In the genomic region with DNA sequence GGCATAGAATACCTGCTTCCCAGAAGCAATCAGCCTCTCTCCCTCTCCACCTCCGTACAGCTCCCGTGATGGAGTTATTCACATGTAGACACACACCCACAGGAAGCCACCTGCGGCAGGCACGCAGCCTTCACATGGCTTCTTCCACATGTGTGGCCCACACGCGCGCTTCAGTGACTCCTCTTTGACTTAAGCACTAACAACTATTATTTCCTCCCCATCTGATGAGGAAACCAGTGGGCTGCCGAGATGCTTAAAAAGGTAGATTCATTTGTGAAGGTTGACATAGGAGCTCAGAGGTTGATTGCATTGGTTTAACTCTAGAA, we compare ENCODE assay signal across 15 cellular contexts.
A peak's percentile ranks its signal among the peaks of the same experiment; 100 is the strongest.
DNase-seq lines count a peak whose midpoint lies in the region; ATAC-seq lines count a peak whose summit lies in the region.
"Had no signal": no experiment of that assay in that cellular context is flagged by ENCODE, and none has a peak within 500 bp of the region (broad histone marks: within the 10 kb centered on the region; RNA-seq: fewer than 3 reads in every experiment).

No MANE protein-coding gene starts in this region.

- H3K4me3 Mint-ChIP-seq in activated T-helper 2 cell treated with anti-CD3 and anti-CD28 coated beads, Interferon-gamma antibody, Interleukin-2, Interleukin-4, amounts not matched to agents 10 μg/mL and 5 μg/mL and 100 μg/mL, durations not matched to agents 14 hours and 24 hours and 36 hours (ENCODE audit: low read depth): no peak overlapping the region
- H3K4me3 Mint-ChIP-seq: CD4-positive, alpha-beta T cell; HFFc6 had no signal

- no peak overlapping the region for H3K4me3 ChIP-seq in Jurkat, Clone E6-1 (ENCODE audit: low read length)
- H3K4me3 ChIP-seq: A549, HAP-1 had no signal

- H3K4me1 Mint-ChIP-seq in activated T-helper 2 cell treated with anti-CD3 and anti-CD28 coated beads, Interferon-gamma antibody, Interleukin-2, Interleukin-4, amounts not matched to agents 10 μg/mL and 5 μg/mL and 100 μg/mL, durations not matched to agents 14 hours and 24 hours and 36 hours (ENCODE audit: low read depth): no peaks in the 10 kb centered on the region

- no peaks in the 10 kb centered on the region for H3K9me3 Mint-ChIP-seq in activated T-helper 2 cell treated with anti-CD3 and anti-CD28 coated beads, Interferon-gamma antibody, Interleukin-2, Interleukin-4, amounts not matched to agents 10 μg/mL and 5 μg/mL and 100 μg/mL, durations not matched to agents 14 hours and 24 hours and 36 hours
- H3K9me3 Mint-ChIP-seq: CD4-positive, alpha-beta T cell; HFFc6 had no signal

- peaks cover 7% of the 10 kb centered on the region for H3K27me3 Mint-ChIP-seq in activated T-helper 2 cell treated with anti-CD3 and anti-CD28 coated beads, Interferon-gamma antibody, Interleukin-2, Interleukin-4, amounts not matched to agents 10 μg/mL and 5 μg/mL and 100 μg/mL, durations not matched to agents 14 hours and 24 hours and 36 hours (ENCODE audit: low read depth)

- H3K36me3 Mint-ChIP-seq in activated T-helper 2 cell treated with anti-CD3 and anti-CD28 coated beads, Interferon-gamma antibody, Interleukin-2, Interleukin-4, amounts not matched to agents 10 μg/mL and 5 μg/mL and 100 μg/mL, durations not matched to agents 14 hours and 24 hours and 36 hours (ENCODE audit: low read depth): no peaks in the 10 kb centered on the region

- intact Hi-C loops in activated T-helper 2 cell treated with anti-CD3 and anti-CD28 coated beads, Interferon-gamma antibody, Interleukin-2, Interleukin-4, amounts not matched to agents 10 μg/mL and 5 μg/mL and 100 μg/mL, durations not matched to agents 14 hours and 24 hours and 36 hours (cut with micrococcal nuclease): no loop called here

- DNase-seq in COLO668 (lab: John Stamatoyannopoulos, UW; ENCODE audit: unreplicated experiment): peak; percentile 81
- peak; percentile 7 for DNase-seq in Jurkat, Clone E6-1 (ENCODE audit: low read depth, low spot score)
- peak; percentile 53 for DNase-seq in mesenteric fat pad (ENCODE audit: low spot score)
- no peak for DNase-seq in activated T-helper 2 cell treated with anti-CD3 and anti-CD28 coated beads, Interferon-gamma antibody, Interleukin-2, Interleukin-4, amounts not matched to agents 10 μg/mL and 5 μg/mL and 100 μg/mL, durations not matched to agents 14 hours and 24 hours and 36 hours (ENCODE audit: low spot score)
- no peak for DNase-seq in activated gamma-delta T cell (lab: John Stamatoyannopoulos, UW)
- DNase-seq: C1 segment of cervical spinal cord, DMS79 treated with DMSO at 0.1 percent for 48 hours, GDM1, GOT3, HFFc6, KBM-7 had no signal

- H3K27ac Mint-ChIP-seq in activated T-helper 2 cell treated with anti-CD3 and anti-CD28 coated beads, Interferon-gamma antibody, Interleukin-2, Interleukin-4, amounts not matched to agents 10 μg/mL and 5 μg/mL and 100 μg/mL, durations not matched to agents 14 hours and 24 hours and 36 hours: no peak overlapping the region
- H3K27ac Mint-ChIP-seq: CD4-positive, alpha-beta T cell; HFFc6 had no signal

- ATAC-seq in HG03025 (IDR thresholded peaks at IDR 0.05; ENCODE audit: low FRiP score, unreplicated experiment): no peak
- ATAC-seq: A549 had no signal

Comparison
In these comparisons a context has a peak if more than half of its experiments do, and no peak if none do; other contexts are left out.
1. DNase-seq: peak in COLO668 (single experiment), Jurkat, Clone E6-1 (single experiment) and mesenteric fat pad (single experiment); none in activated T-helper 2 cell treated with anti-CD3 and anti-CD28 coated beads, Interferon-gamma antibody, Interleukin-2, Interleukin-4, amounts not matched to agents 10 μg/mL and 5 μg/mL and 100 μg/mL, durations not matched to agents 14 hours and 24 hours and 36 hours (single experiment) and activated gamma-delta T cell (single experiment).